ENCODE assay signal across 16 cellular contexts in the genomic region with DNA sequence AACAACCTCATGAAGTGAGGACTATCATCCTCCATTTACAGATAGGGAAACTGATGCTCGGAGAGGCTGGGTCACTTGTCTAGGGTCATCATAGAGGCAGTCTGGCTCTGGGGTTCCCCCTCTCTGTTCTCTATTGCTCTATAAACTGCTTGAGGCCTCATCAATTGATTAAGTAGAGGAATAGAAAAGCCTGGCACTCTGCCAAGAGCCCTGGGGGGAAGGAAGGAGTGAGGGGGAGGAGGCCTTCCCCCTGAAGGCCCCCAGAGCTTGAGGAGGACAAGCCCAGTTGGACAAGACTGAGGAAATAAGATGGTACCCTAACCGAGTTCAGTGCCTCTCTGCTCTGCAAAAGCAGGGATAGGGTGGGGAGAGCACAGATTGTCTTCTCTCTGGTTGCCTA.
"Had no signal": no experiment of that assay in that cellular context is flagged by ENCODE, and none has a peak within 500 bp of the region (broad histone marks: within the 10 kb centered on the region; RNA-seq: fewer than 3 reads in every experiment).

No MANE protein-coding gene starts in this region.

- H3K4me1 ChIP-seq: lower lobe of right lung, testis had no signal

- H3K27me3 ChIP-seq: dorsolateral prefrontal cortex, ovary, testis had no signal

- H3K36me3 ChIP-seq: lower lobe of right lung, ovary had no signal

- H3K27ac ChIP-seq: dorsolateral prefrontal cortex, lower lobe of right lung, ovary, testis had no signal

- H3K9me3 ChIP-seq: lower lobe of right lung, mucosa of descending colon, ovary, testis had no signal

- H3K4me3 ChIP-seq: dorsolateral prefrontal cortex, lower lobe of right lung, mucosa of descending colon, ovary, testis had no signal

- ATAC-seq: activated T-cell treated with anti-CD3 and anti-CD28 coated beads, Interleukin-2, amount 50 U/mL, for 4 hours; esophagus mucosa; lower lobe of right lung; mucosa of descending colon; natural killer cell; stimulated activated naive CD8-positive, alpha-beta T cell treated with anti-CD3 and anti-CD28 coated beads, Interleukin-15, amount 100 ng/mL, for 72 hours had no signal

- DNase-seq: activated CD4-positive, alpha-beta memory T cell treated with anti-CD3 and anti-CD28 coated beads for 36 hours; activated CD4-positive, alpha-beta T cell treated with anti-CD3 and anti-CD28 coated beads for 1 hour; activated gamma-delta T cell; activated T-cell treated with anti-CD3 and anti-CD28 coated beads, Interleukin-2, amount 50 U/mL, for 4 hours; dorsolateral prefrontal cortex; lower lobe of right lung; mucosa of descending colon; natural killer cell; ovary; stimulated activated CD4-positive, alpha-beta T cell treated with anti-CD3 and anti-CD28 coated beads, Interleukin-4, amount 100 ng/mL, for 1 hour; stimulated activated naive CD8-positive, alpha-beta T cell treated with anti-CD3 and anti-CD28 coated beads, Interleukin-15, amount 100 ng/mL, for 72 hours; testis had no signal

- FAIRE-seq: bronchial epithelial cell, endometrium, urothelium cell line had no signal
